8 cellular contexts compared by ENCODE assay signal in genomic region chr1:234478481-234479309, GRCh38. TPM values are rescaled to one million over a fixed set of nuclear protein-coding genes. Genes with fewer than 3 reads are reported as not detected.
DNase-seq lines count a peak whose midpoint lies in the region; ATAC-seq and TF ChIP-seq lines count a peak whose summit lies in the region.

Gene TARBP1 (minus strand): TSS chr1:234479179. CDS start chr1:234479103, 76 bp downstream.

- H3K27me3 ChIP-seq in HUES6 (ENCODE audit: control insufficient read depth, insufficient read depth, low read length): peaks cover 18% of the 10 kb centered on the region
- no peaks in the 10 kb centered on the region for H3K27me3 ChIP-seq in esophagus (ENCODE audit: control insufficient read depth in 1 of 2, insufficient read depth in 2 of 2, low read length in 2 of 2)
- no peaks in the 10 kb centered on the region for H3K27me3 ChIP-seq in muscle layer of duodenum (ENCODE audit: low read depth, low read length)

- intact Hi-C loops in OCI-LY7 (cut with micrococcal nuclease; ENCODE audit: unreplicated experiment): loop anchor here (1.0 to 10.0 kb wide), 5 partner anchors 105 to 1666 kb away; partner anchors contain the start of genes B3GALNT2, COA6 and GPR137B

- peak; percentile 60 for ATAC-seq in GM21423 (IDR thresholded peaks at IDR 0.05; ENCODE audit: unreplicated experiment)

- H3K4me3 ChIP-seq in HUES6 (ENCODE audit: low read depth, low read length) (peak within 1 kb of the TSS; percentile 66), OCI-LY7 (ENCODE audit: low read depth, low read length, poor library complexity, severe bottlenecking) (peak within 1 kb of the TSS; percentile 72), esophagus (ENCODE audit: low read depth in 1 of 2, low read length in 2 of 2) (peak within 1 kb of the TSS; percentile 52 to 70), muscle layer of duodenum (ENCODE audit: low read depth in 1 of 2, low read length in 2 of 2) (peak within 1 kb of the TSS; percentile 79 to 88)

- peak within 1 kb of the TSS; percentile 95 for H3K4me2 ChIP-seq in OCI-LY7 (ENCODE audit: low read length)

- H3K9me3 ChIP-seq in HUES6 (ENCODE audit: control insufficient read depth, insufficient read depth, low read depth, low read length) (no peaks in the 10 kb centered on the region), OCI-LY7 (ENCODE audit: low read length) (no peaks in the 10 kb centered on the region), esophagus (ENCODE audit: control insufficient read depth in 2 of 2, insufficient read depth in 1 of 2, low read depth in 1 of 2, low read length in 1 of 2) (no peaks in the 10 kb centered on the region), muscle layer of duodenum (ENCODE audit: control insufficient read depth in 1 of 2, low read length in 2 of 2) (no peaks in the 10 kb centered on the region)

- WGBS in esophagus, 2 donors: 0 to 1% methylated on average over 69 to 122 of the region's 122 CpGs

- H3K9ac ChIP-seq in HUES6 (ENCODE audit: low read length): peak within 1 kb of the TSS; percentile 81

- H3K36me3 ChIP-seq in HUES6 (ENCODE audit: control insufficient read depth, insufficient read depth, low read length) (no peaks in the 10 kb centered on the region), OCI-LY7 (ENCODE audit: insufficient read depth, low read length) (no peaks in the 10 kb centered on the region; the same call in 1 of the 2 replicates), esophagus (ENCODE audit: control insufficient read depth in 2 of 2, insufficient read depth in 2 of 2, low read length in 1 of 2) (no peaks in the 10 kb centered on the region), muscle layer of duodenum (ENCODE audit: control insufficient read depth in 1 of 2, insufficient read depth in 2 of 2, low read length in 2 of 2) (no peaks in the 10 kb centered on the region)

- POLR2A ChIA-PET in OCI-LY7 (lab: Charles Lee): interaction anchor here (0.6 to 2.8 kb wide), 10 partner anchors 17 to 1678 kb away, joined by 3 to 9 read pairs (median 3); partner anchors contain the start of gene IRF2BP2

- CTCF ChIA-PET in OCI-LY7 (lab: Charles Lee; ENCODE audit: unreplicated experiment): interaction anchor here (0.6 to 1.0 kb wide), 4 partner anchors 9 to 601 kb away, joined by 3 to 14 read pairs (median 3); no protein-coding TSS in a partner anchor

- peaks cover 22% of the 10 kb centered on the region for H3K4me1 ChIP-seq in HUES6 (ENCODE audit: control insufficient read depth, insufficient read depth, low read length)
- H3K4me1 ChIP-seq in OCI-LY7 (ENCODE audit: insufficient read depth, low read length, poor library complexity, severe bottlenecking): peaks cover 49% of the 10 kb centered on the region
- no peaks in the 10 kb centered on the region for H3K4me1 ChIP-seq in esophagus (ENCODE audit: control insufficient read depth in 2 of 2, insufficient read depth in 2 of 2, low read length in 1 of 2)
- peaks cover 0 to 9% of the 10 kb centered on the region in 2 donors for H3K4me1 ChIP-seq in muscle layer of duodenum (ENCODE audit: control insufficient read depth in 1 of 2, insufficient read depth in 2 of 2, low read length in 2 of 2)

- H4K20me1 ChIP-seq in OCI-LY7 (ENCODE audit: insufficient read depth, low read length): no peaks in the 10 kb centered on the region

- no TSS peak for BruUV-seq in OCI-LY7 (replicated peaks; lab: Mats Ljungman, UMichigan)

- H3K9me2 ChIP-seq in OCI-LY7 (ENCODE audit: insufficient read depth, low read length): no peaks in the 10 kb centered on the region

- 0 out of 2 replicates have a peak, but pooled peaks have one; percentile 13 for TF ChIP-seq CTCF in OCI-LY7 (conservative IDR thresholded peaks at IDR 0.05; ENCODE audit: low read length)

- H2AFZ ChIP-seq in OCI-LY7 (ENCODE audit: low read length): peak within 1 kb of the TSS; percentile 60

- peaks cover 38% of the 10 kb centered on the region for H3K79me2 ChIP-seq in OCI-LY7 (ENCODE audit: insufficient read depth, low read depth, low read length)

- H3K27ac ChIP-seq in HUES6 (ENCODE audit: low read depth, low read length) (peak within 1 kb of the TSS; percentile 60; the same call in 1 of the 2 replicates), OCI-LY7 (ENCODE audit: low read depth, low read length, poor library complexity, severe bottlenecking) (peak within 1 kb of the TSS; percentile 81), esophagus (ENCODE audit: low read depth in 2 of 2, low read length in 1 of 2) (peak within 1 kb of the TSS; percentile 93 to 94), muscle layer of duodenum (ENCODE audit: low read length) (peak within 1 kb of the TSS; percentile 62)

- DNase-seq in DMS114 treated with DMSO at 0.1 percent for 48 hours (lab: John Stamatoyannopoulos, UW; ENCODE audit: unreplicated experiment): peak; percentile 43
- DNase-seq in OCI-LY7 (ENCODE audit: low spot score): peak; percentile 90
- DNase-seq in activated T-cell treated with anti-CD3 and anti-CD28 coated beads, Interleukin-2, amount 50 U/mL, for 1 hour: peak; percentile 82
- DNase-seq in stimulated activated CD8-positive, alpha-beta memory T cell treated with anti-CD3 and anti-CD28 coated beads, Interleukin-7, amount 100 ng/mL, for 4 hours (ENCODE audit: low read depth in 2 of 2): peak; percentile 25 to 73

RNA-seq across cellular contexts. Expression of gene TARBP1, which starts in this region (rescaled TPM):
- 30.0 and 30.5 TPM in 2 replicates for total RNA-seq in OCI-LY7 (2014; rRNA removed; shearing (Covaris generic))
- 49.8 and 61.7 TPM in 2 replicates for total RNA-seq in OCI-LY7 (2022)
- polyA plus RNA-seq in esophagus: 10 to 100 TPM; 16.8 to 32.5 TPM

Comparison
In these comparisons a context has a peak if more than half of its experiments do, and no peak if none do; other contexts are left out.
1. Peak in every context shown above with its lines: DNase-seq, ATAC-seq, H3K4me3 ChIP-seq and H3K27ac ChIP-seq.